ENCODE assay signal across 8 cellular contexts in genomic region chr6:2221724-2222274, GRCh38. TPM values are rescaled to one million over a fixed set of nuclear protein-coding genes. Genes with fewer than 3 reads are reported as not detected.
DNase-seq lines count a peak whose midpoint lies in the region; ATAC-seq, FAIRE-seq and TF ChIP-seq lines count a peak whose summit lies in the region.

No MANE protein-coding gene starts in this region.

- TF ChIP-seq CTCF in A549 (IDR thresholded peaks at IDR 0.05) (no peak), epithelial cell of esophagus (IDR thresholded peaks at IDR 0.05; ENCODE audit: insufficient read depth, low read depth, low read length, missing control alignments) (no peak), spleen (IDR thresholded peaks at IDR 0.05 in 8 of 11, conservative IDR thresholded peaks at IDR 0.05 in 3 of 11) (no peak), vagina (IDR thresholded peaks at IDR 0.05) (no peak)

- H3K27ac ChIP-seq in A549 (peak overlapping the region; percentile 29 to 62; a peak in 4 of 6 replicates), spleen (peak overlapping the region; percentile 43 to 86 (median 80)), substantia nigra (ENCODE audit: low read depth, low read length, poor library complexity, severe bottlenecking) (no peak overlapping the region), vagina (no peak overlapping the region)

- CTCF ChIA-PET in A549 (lab: Yijun Ruan, JAX) = interaction anchor here (1.0 kb wide), 1 partner anchor 12 kb away, joined by 5 read pairs; no protein-coding TSS in a partner anchor

- H3K36me3 ChIP-seq in spleen = no peaks in the 10 kb centered on the region
- H3K36me3 ChIP-seq in vagina = no peaks in the 10 kb centered on the region

- H3K27me3 ChIP-seq in spleen (replicated peaks in 1 of 7) (no peaks in the 10 kb centered on the region), vagina (no peaks in the 10 kb centered on the region)

- WGBS in A549 (ENCODE audit: missing lambda C conversion rate) = 19% methylated on average over 6 of the region's 6 CpGs
- WGBS in spleen, 5 donors = 8 to 16% (median 9%) methylated on average over 6 of the region's 6 CpGs

- TF ChIP-seq POLR2A in A549 (IDR thresholded peaks at IDR 0.05; ENCODE audit: low read length) (no peak), spleen (IDR thresholded peaks at IDR 0.05) (no peak), vagina (IDR thresholded peaks at IDR 0.05) (no peak)

- no peak for ATAC-seq in A549

- POLR2A ChIA-PET in A549 (lab: Yijun Ruan, JAX) = no interaction called here

- TF ChIP-seq RAD21 in A549 (conservative IDR thresholded peaks at IDR 0.05 in 1 of 2, IDR thresholded peaks at IDR 0.05 in 1 of 2) = no peak

- H3K4me3 ChIP-seq in A549 (peak overlapping the region; percentile 36; the same call in 2 of the 3 replicates), epithelial cell of esophagus (ENCODE audit: low read length) (peak overlapping the region; percentile 31), spleen (peak overlapping the region; percentile 43 to 69 (median 48)), vagina (peak overlapping the region in 1 of 2 donors; percentile 33)

- intact Hi-C loops in spleen (cut with DNase I; ENCODE audit: low total_unique reads) (no loop called here), vagina (cut with DNase I) (no loop called here)

- no peak for TF ChIP-seq EP300 in A549 (IDR thresholded peaks at IDR 0.05)

- H3K4me2 ChIP-seq in A549 = peak overlapping the region; percentile 85

- H3K9me3 ChIP-seq in A549 (no peaks in the 10 kb centered on the region), spleen (no peaks in the 10 kb centered on the region), vagina (no peaks in the 10 kb centered on the region)

- FAIRE-seq in A549 (lab: Jason Lieb, UNC) = no peak

- DNase-seq in A549 (ENCODE audit: low read depth in 1 of 2, low spot score in 1 of 2) (no peak), GM19238 (ENCODE audit: insufficient read length, low spot score) (peak; percentile 48), NOMO-1 treated with DMSO at 0.1 percent for 48 hours (lab: John Stamatoyannopoulos, UW; ENCODE audit: unreplicated experiment) (peak; percentile 44), epithelial cell of esophagus (ENCODE audit: low read depth) (no peak), spleen (no peak), substantia nigra (lab: John Stamatoyannopoulos, UW) (no peak), vagina (ENCODE audit: extremely low spot score in 2 of 2) (no peak), cerebellar nuclear complex (lab: John Stamatoyannopoulos, UW) (no peak)

- H3K4me1 ChIP-seq in A549 = peaks cover 21% of the 10 kb centered on the region
- peaks cover 0 to 19% (median 15%) of the 10 kb centered on the region in 6 donors for H3K4me1 ChIP-seq in spleen
- peaks cover 9% of the 10 kb centered on the region for H3K4me1 ChIP-seq in vagina

TF ChIP-seq in A549, 52 proteins besides CTCF, POLR2A, EP300 and RAD21:
- no peak for TF ChIP-seq HEYL (CRISPR knock-in tag; IDR thresholded peaks at IDR 0.05)
- no peak for TF ChIP-seq KDM1A (IDR thresholded peaks at IDR 0.05; ENCODE audit: low read depth)
- no peak for TF ChIP-seq RNF2 (IDR thresholded peaks at IDR 0.05; ENCODE audit: borderline replicate concordance, low read depth)
- TF ChIP-seq, protein P1, sequence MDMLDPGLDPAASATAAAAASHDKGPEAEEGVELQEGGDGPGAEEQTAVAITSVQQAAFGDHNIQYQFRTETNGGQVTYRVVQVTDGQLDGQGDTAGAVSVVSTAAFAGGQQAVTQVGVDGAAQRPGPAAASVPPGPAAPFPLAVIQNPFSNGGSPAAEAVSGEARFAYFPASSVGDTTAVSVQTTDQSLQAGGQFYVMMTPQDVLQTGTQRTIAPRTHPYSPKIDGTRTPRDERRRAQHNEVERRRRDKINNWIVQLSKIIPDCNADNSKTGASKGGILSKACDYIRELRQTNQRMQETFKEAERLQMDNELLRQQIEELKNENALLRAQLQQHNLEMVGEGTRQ (IDR thresholded peaks at IDR 0.05) = no peak
- TF ChIP-seq CBX2 (IDR thresholded peaks at IDR 0.05; ENCODE audit: borderline replicate concordance, low read depth) = no peak
- TF ChIP-seq MAZ (IDR thresholded peaks at IDR 0.05; ENCODE audit: borderline replicate concordance, low read depth, low read length) = no peak
- no peak for TF ChIP-seq KDM5A (IDR thresholded peaks at IDR 0.05)

RNA-seq across cellular contexts. Expression of gene GMDS, which starts 23.6 kb away (rescaled TPM):
- 10.4 and 12.4 TPM in 2 replicates for polyA plus RNA-seq in A549 (2011; rRNA removed)
- 5.7 and 5.9 TPM in 2 replicates for polyA plus RNA-seq in A549 (2012; cell fraction: cytosol; rRNA removed)
- 5.3 and 7.1 TPM in 2 replicates for polyA plus RNA-seq in A549 (2012; cell fraction: nucleus; rRNA removed)
- 9.9 to 12.1 TPM (median 10.7 TPM) in 3 replicates for polyA plus RNA-seq in A549 (2017; fragmentation: RNase III; extraction: RNeasy Plus Mini Kit Qiagen cat#74134 plus additional on column Dnase treatment)
- 4.0 and 5.0 TPM in 2 replicates for polyA minus RNA-seq in A549 (2011; rRNA and poly(A)+ RNA removed)
- total RNA-seq in spleen = 10 to 100 TPM; 16.5 to 30.8 (median 17.9) TPM
- 10 to 100 TPM in 2 of 3 donors, 1 to 10 TPM in 1; 9.1 to 21.6 (median 13.3) TPM for polyA plus RNA-seq in spleen
- 30.2 TPM for total RNA-seq in vagina

Comparison
In these comparisons a context has a peak if more than half of its experiments do, and no peak if none do; other contexts are left out.
1. DNase-seq: peak in GM19238 (single experiment) and NOMO-1 treated with DMSO at 0.1 percent for 48 hours (single experiment); none in A549 (0 of 2), epithelial cell of esophagus (single experiment), spleen (single experiment), substantia nigra (0 of 49), vagina (0 of 2) and cerebellar nuclear complex (0 of 2).
2. H3K27ac ChIP-seq: peak in A549 (2 of 2) and spleen (8 of 8); none in substantia nigra (single experiment) and vagina (single experiment).